ENCODE assay signal across 8 cellular contexts in the genomic region with DNA sequence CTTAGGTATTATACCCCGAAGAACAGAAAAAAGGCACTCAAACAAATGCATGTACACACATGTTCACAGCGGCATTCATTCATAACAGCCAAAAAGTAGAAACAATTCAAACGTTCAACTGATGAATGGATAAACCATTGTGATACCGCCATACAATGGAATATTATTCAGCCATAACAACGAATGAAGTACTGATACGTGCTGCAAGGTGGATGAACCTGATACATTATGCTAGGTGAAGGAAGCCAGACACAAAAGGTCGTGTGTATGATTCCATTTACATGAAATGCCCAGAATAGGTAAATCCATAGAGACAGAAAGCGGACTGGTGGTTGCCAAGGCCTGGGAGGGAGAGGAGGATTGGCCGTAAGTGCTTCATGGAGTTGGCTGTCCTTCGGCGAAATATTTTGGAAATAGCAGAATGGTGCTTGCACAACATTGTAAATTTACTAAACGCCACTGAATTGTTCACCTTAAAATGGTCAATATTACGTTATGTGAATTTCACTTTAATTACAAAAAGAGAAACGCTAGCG.
A peak's percentile ranks its signal among the peaks of the same experiment; 100 is the strongest.
DNase-seq lines count a peak whose midpoint lies in the region; ATAC-seq and TF ChIP-seq lines count a peak whose summit lies in the region.

No MANE protein-coding gene starts in this region.

- H3K27ac Mint-ChIP-seq in CD4-positive, alpha-beta memory T cell = peak overlapping the region; percentile 92 to 99 (median 97)

- H3K4me3 Mint-ChIP-seq in CD4-positive, alpha-beta memory T cell = peak overlapping the region; percentile 91 to 98 (median 96)

- peaks cover 51% of the 10 kb centered on the region for H3K4me1 ChIP-seq in CD4-positive, alpha-beta memory T cell (ENCODE audit: insufficient read depth, low read length)
- H3K4me1 ChIP-seq in ovary (ENCODE audit: insufficient read depth) = no peaks in the 10 kb centered on the region

- H3K9me3 Mint-ChIP-seq in CD4-positive, alpha-beta memory T cell = peaks cover 0 to 1% (median 0%) of the 10 kb centered on the region in 8 donors

- no peaks in the 10 kb centered on the region for H3K27me3 Mint-ChIP-seq in CD4-positive, alpha-beta memory T cell

- TF ChIP-seq CTCF in VCaP (conservative IDR thresholded peaks at IDR 0.05) (no peak), foreskin fibroblast (IDR thresholded peaks at IDR 0.05; ENCODE audit: low read depth, low read length) (no peak), ovary (IDR thresholded peaks at IDR 0.05) (no peak)

- no peaks in the 10 kb centered on the region for H3K9me3 ChIP-seq in CD4-positive, alpha-beta memory T cell (ENCODE audit: control insufficient read depth in 1 of 2, low read length in 2 of 2)
- H3K9me3 ChIP-seq in ovary = no peaks in the 10 kb centered on the region

- CTCF ChIA-PET in CD4-positive, alpha-beta memory T cell (lab: Charles Lee; ENCODE audit: partially characterized antibody) = interaction anchor here (1.2 kb wide), 1 partner anchor 21 kb away, joined by 4 read pairs; no protein-coding TSS in a partner anchor

- peaks cover 11 to 34% of the 10 kb centered on the region in 2 donors for H3K36me3 Mint-ChIP-seq in CD4-positive, alpha-beta memory T cell

- no peak for DNase-seq in CD4-positive, alpha-beta memory T cell
- no peak for DNase-seq in foreskin fibroblast
- peak in 1 of 5 donors; percentile 18 for DNase-seq in ovary
- no peak for DNase-seq in activated CD8-positive, alpha-beta memory T cell treated with anti-CD3 and anti-CD28 coated beads, Interleukin-2, amount 50 U/mL, for 48 hours
- DNase-seq in HCEC 1CT = no peak

- peaks cover 39 to 69% (median 53%) of the 10 kb centered on the region in 4 donors for H3K4me1 Mint-ChIP-seq in CD4-positive, alpha-beta memory T cell

- no peaks in the 10 kb centered on the region for H3K27me3 ChIP-seq in CD4-positive, alpha-beta memory T cell (ENCODE audit: insufficient read depth, low read length)
- no peaks in the 10 kb centered on the region for H3K27me3 ChIP-seq in ovary

- intact Hi-C loops in CD4-positive, alpha-beta memory T cell (cut with micrococcal nuclease) = loop anchor here (1.0 to 5.0 kb wide), 11 partner anchors 21 to 994 kb away; a partner anchor contains a TSS
- intact Hi-C loops in ovary (cut with DNase I) = no loop called here

- POLR2A ChIA-PET in CD4-positive, alpha-beta memory T cell (lab: Charles Lee; ENCODE audit: partially characterized antibody) = interaction anchor here (0.9 to 4.0 kb wide), 11 partner anchors 13 to 930 kb away, joined by 3 to 31 read pairs (median 6); a partner anchor contains a TSS

- peaks cover 18% of the 10 kb centered on the region for H3K36me3 ChIP-seq in CD4-positive, alpha-beta memory T cell (ENCODE audit: insufficient read depth, low read length)
- H3K36me3 ChIP-seq in ovary = no peaks in the 10 kb centered on the region

- no peak for TF ChIP-seq POLR2A in ovary (IDR thresholded peaks at IDR 0.05)

- peak overlapping the region; percentile 84 to 92 for H3K4me3 ChIP-seq in CD4-positive, alpha-beta memory T cell (ENCODE audit: low read length in 2 of 2)
- peak overlapping the region; percentile 66 to 80 for H3K4me3 ChIP-seq in foreskin fibroblast (ENCODE audit: low read depth in 1 of 2, low read length in 2 of 2)
- peak overlapping the region; percentile 87 for H3K4me3 ChIP-seq in ovary

- WGBS in ovary, 3 donors = 25 to 30% (median 27%) methylated on average over 15 of the region's 15 CpGs

- no peak for TF ChIP-seq EP300 in ovary (IDR thresholded peaks at IDR 0.05)

- peak; percentile 8 for ATAC-seq in GM19035 (IDR thresholded peaks at IDR 0.05; ENCODE audit: unreplicated experiment)
- peak; percentile 3 for ATAC-seq in HG03342 (IDR thresholded peaks at IDR 0.05; ENCODE audit: unreplicated experiment)

- H3K27ac ChIP-seq in CD4-positive, alpha-beta memory T cell (ENCODE audit: low read depth, low read length) = peak overlapping the region; percentile 72
- peak overlapping the region; percentile 82 for H3K27ac ChIP-seq in VCaP
- peak overlapping the region; percentile 60 to 86 for H3K27ac ChIP-seq in ovary
